Comparison of ENCODE assay signal across 16 cellular contexts in genomic region chr1:24903011-24903461, GRCh38. TPM values are rescaled to one million over a fixed set of nuclear protein-coding genes. Genes with fewer than 3 reads are reported as not detected.
DNase-seq lines count a peak whose midpoint lies in the region; ATAC-seq and TF ChIP-seq lines count a peak whose summit lies in the region.
"Had no signal": no experiment of that assay in that cellular context is flagged by ENCODE, and none has a peak within 500 bp of the region (broad histone marks: within the 10 kb centered on the region; RNA-seq: fewer than 3 reads in every experiment).

No MANE protein-coding gene starts in this region.

- no TSS peak for BruUV-seq in IMR-90 (replicated peaks; lab: Mats Ljungman, UMichigan)

- no peaks in the 10 kb centered on the region for H3K9me1 ChIP-seq in IMR-90 (ENCODE audit: insufficient read depth, low read length)

- H4K8ac ChIP-seq in IMR-90 (ENCODE audit: low read depth in 2 of 2, low read length in 2 of 2), result no peak overlapping the region

- peaks cover under 1% of the 10 kb centered on the region; the same call in 1 of the 2 replicates for H3K9me3 ChIP-seq in IMR-90 (ENCODE audit: control insufficient read depth, insufficient read depth, low read length)

- no peak for TF ChIP-seq POLR2A in IMR-90 (IDR thresholded peaks at IDR 0.05; ENCODE audit: low read depth, low read length)

- H3K4me2 ChIP-seq in IMR-90 (ENCODE audit: low read depth, low read length), result no peak overlapping the region
- H3K4me2 ChIP-seq: PC-9 had no signal

- no peak overlapping the region for H3K18ac ChIP-seq in IMR-90 (ENCODE audit: low read depth, low read length)

- no peak overlapping the region for H3K4me3 ChIP-seq in IMR-90 (ENCODE audit: insufficient read depth, low read depth, low read length)
- H3K4me3 ChIP-seq: PC-9 had no signal

- no peak for TF ChIP-seq CTCF in IMR-90 (conservative IDR thresholded peaks at IDR 0.05; ENCODE audit: low read depth, low read length)

- H4K20me1 ChIP-seq in IMR-90 (ENCODE audit: insufficient read depth, low read length), result peaks cover 3% of the 10 kb centered on the region; the same call in 1 of the 2 replicates

- CTCF ChIA-PET in IMR-90 (lab: Yijun Ruan, JAX), result no interaction called here

- 73% methylated on average over 9 of the region's 10 CpGs; no CpG with 5 or more reads in 1 of the 2 experiments for WGBS in IMR-90 (ENCODE audit: extremely low coverage in 2 of 2, insufficient read length in 1 of 2), 2 experiments

- H3K27ac Mint-ChIP-seq in activated T-cell treated with anti-CD3 and anti-CD28 coated beads, Interleukin-2, amount 50 U/mL, for 24 hours, result peak overlapping the region; percentile 86
- peak overlapping the region; percentile 91 to 100 for H3K27ac Mint-ChIP-seq in effector memory CD8-positive, alpha-beta T cell
- peak overlapping the region; percentile 45 for H3K27ac Mint-ChIP-seq in stimulated activated naive CD8-positive, alpha-beta T cell treated with anti-CD3 and anti-CD28 coated beads, Interleukin-15, Interleukin-2, amounts not matched to agents 100 ng/mL and 50 ng/mL, for 24 hours

- H3K36me3 ChIP-seq in IMR-90 (ENCODE audit: control insufficient read depth, insufficient read depth, low read length), result no peaks in the 10 kb centered on the region

- no peak overlapping the region for H2AK9ac ChIP-seq in IMR-90 (replicated peaks; ENCODE audit: low read depth, low read length, poor library complexity)

- no peak for ATAC-seq in activated T-cell treated with anti-CD3 and anti-CD28 coated beads, Interleukin-2, amount 50 U/mL, for 4 hours
- ATAC-seq in IMR-90 (ENCODE audit: low read depth), result no peak
- ATAC-seq in effector memory CD8-positive, alpha-beta T cell (replicated peaks), result no peak
- ATAC-seq in GM18519 (IDR thresholded peaks at IDR 0.05; ENCODE audit: low FRiP score, unreplicated experiment), result no peak
- ATAC-seq: left ventricle myocardium superior had no signal

- POLR2A ChIA-PET in IMR-90 (lab: Charles Lee; ENCODE audit: unreplicated experiment), result no interaction called here

- no peaks in the 10 kb centered on the region for H3K27me3 Mint-ChIP-seq in activated T-cell treated with anti-CD3 and anti-CD28 coated beads, Interleukin-2, amount 50 U/mL, for 24 hours
- H3K27me3 Mint-ChIP-seq in activated T-cell treated with anti-CD3 and anti-CD28 coated beads, Interleukin-2, amount 50 U/mL, for 4 hours (ENCODE audit: low read depth), result no peaks in the 10 kb centered on the region
- H3K27me3 Mint-ChIP-seq in effector memory CD8-positive, alpha-beta T cell, result no peaks in the 10 kb centered on the region
- no peaks in the 10 kb centered on the region for H3K27me3 Mint-ChIP-seq in stimulated activated naive CD8-positive, alpha-beta T cell treated with anti-CD3 and anti-CD28 coated beads, Interleukin-15, Interleukin-2, amounts not matched to agents 100 ng/mL and 50 ng/mL, for 24 hours

- H3K79me1 ChIP-seq in IMR-90 (ENCODE audit: low read depth in 1 of 2, low read length in 2 of 2), result no peaks in the 10 kb centered on the region

- no peak overlapping the region for H2BK20ac ChIP-seq in IMR-90 (ENCODE audit: low read depth, low read length)

- H4K91ac ChIP-seq in IMR-90 (ENCODE audit: insufficient read depth, low read depth, low read length), result no peak overlapping the region

- DNase-seq in activated T-cell treated with anti-CD3 and anti-CD28 coated beads, Interleukin-2, amount 50 U/mL, for 24 hours, result peak; percentile 36
- DNase-seq in activated T-cell treated with anti-CD3 and anti-CD28 coated beads, Interleukin-2, amount 50 U/mL, for 4 hours, result no peak
- DNase-seq in IMR-90 (no peak), NCI-H524 treated with DMSO at 0.1 percent for 48 hours (lab: John Stamatoyannopoulos, UW) (no peak), NCI-H748 treated with DMSO at 0.1 percent for 48 hours (lab: John Stamatoyannopoulos, UW) (no peak)
- peak in 1 of 3 experiments; percentile 1 for DNase-seq in effector memory CD8-positive, alpha-beta T cell
- DNase-seq: anterior cingulate cortex, EL, foreskin melanocyte, left ventricle myocardium superior, NCI-H1048, PC-9 had no signal

- H3K4ac ChIP-seq in IMR-90 (ENCODE audit: low read depth, low read length), result no peak overlapping the region

- no peak overlapping the region for H3K27ac ChIP-seq in IMR-90 (ENCODE audit: insufficient read depth, low read length)
- H3K27ac ChIP-seq: PC-9 had no signal

- H3K36me3 Mint-ChIP-seq in activated T-cell treated with anti-CD3 and anti-CD28 coated beads, Interleukin-2, amount 50 U/mL, for 24 hours (ENCODE audit: low read depth), result peaks cover 86% of the 10 kb centered on the region
- H3K36me3 Mint-ChIP-seq in activated T-cell treated with anti-CD3 and anti-CD28 coated beads, Interleukin-2, amount 50 U/mL, for 4 hours (ENCODE audit: insufficient read depth), result peaks cover 29% of the 10 kb centered on the region
- H3K36me3 Mint-ChIP-seq in effector memory CD8-positive, alpha-beta T cell (ENCODE audit: insufficient read depth), result peaks cover 100% of the 10 kb centered on the region
- peaks cover 59% of the 10 kb centered on the region for H3K36me3 Mint-ChIP-seq in stimulated activated naive CD8-positive, alpha-beta T cell treated with anti-CD3 and anti-CD28 coated beads, Interleukin-15, Interleukin-2, amounts not matched to agents 100 ng/mL and 50 ng/mL, for 24 hours (ENCODE audit: low read depth)

- H3K4me3 Mint-ChIP-seq in activated T-cell treated with anti-CD3 and anti-CD28 coated beads, Interleukin-2, amount 50 U/mL, for 24 hours, result no peak overlapping the region
- no peak overlapping the region for H3K4me3 Mint-ChIP-seq in activated T-cell treated with anti-CD3 and anti-CD28 coated beads, Interleukin-2, amount 50 U/mL, for 4 hours
- H3K4me3 Mint-ChIP-seq in effector memory CD8-positive, alpha-beta T cell, result peak overlapping the region; percentile 25 to 37
- no peak overlapping the region for H3K4me3 Mint-ChIP-seq in stimulated activated naive CD8-positive, alpha-beta T cell treated with anti-CD3 and anti-CD28 coated beads, Interleukin-15, Interleukin-2, amounts not matched to agents 100 ng/mL and 50 ng/mL, for 24 hours

- no peak overlapping the region for H2AK5ac ChIP-seq in IMR-90 (ENCODE audit: low read depth, low read length)

- no peak overlapping the region for H2BK15ac ChIP-seq in IMR-90 (ENCODE audit: low read depth, low read length)

- H3K23ac ChIP-seq in IMR-90 (ENCODE audit: low read depth, low read length), result no peak overlapping the region

- intact Hi-C loops in IMR-90 (cut with micrococcal nuclease), result no loop called here

- H3K27me3 ChIP-seq in IMR-90 (ENCODE audit: control insufficient read depth, insufficient read depth, low read length), result peaks cover 42% of the 10 kb centered on the region

- H4K5ac ChIP-seq in IMR-90 (ENCODE audit: low read depth, low read length), result no peak overlapping the region

- dilution Hi-C loops in IMR-90 (cut with HindIII; ENCODE audit: low sequenced_read_pairs, unreplicated experiment), result no loop called here

- H3K9me3 Mint-ChIP-seq in activated T-cell treated with anti-CD3 and anti-CD28 coated beads, Interleukin-2, amount 50 U/mL, for 24 hours, result no peaks in the 10 kb centered on the region
- no peaks in the 10 kb centered on the region for H3K9me3 Mint-ChIP-seq in activated T-cell treated with anti-CD3 and anti-CD28 coated beads, Interleukin-2, amount 50 U/mL, for 4 hours
- no peaks in the 10 kb centered on the region for H3K9me3 Mint-ChIP-seq in effector memory CD8-positive, alpha-beta T cell
- no peaks in the 10 kb centered on the region for H3K9me3 Mint-ChIP-seq in stimulated activated naive CD8-positive, alpha-beta T cell treated with anti-CD3 and anti-CD28 coated beads, Interleukin-15, Interleukin-2, amounts not matched to agents 100 ng/mL and 50 ng/mL, for 24 hours

- H2BK5ac ChIP-seq in IMR-90 (ENCODE audit: low read depth, low read length, poor library complexity, severe bottlenecking), result no peak overlapping the region

- no peak overlapping the region for H3K14ac ChIP-seq in IMR-90 (replicated peaks; ENCODE audit: low read depth, low read length)

- H3K4me1 Mint-ChIP-seq in activated T-cell treated with anti-CD3 and anti-CD28 coated beads, Interleukin-2, amount 50 U/mL, for 24 hours (ENCODE audit: low read depth), result peaks cover 40% of the 10 kb centered on the region
- H3K4me1 Mint-ChIP-seq in activated T-cell treated with anti-CD3 and anti-CD28 coated beads, Interleukin-2, amount 50 U/mL, for 4 hours (ENCODE audit: low read depth), result peaks cover 36% of the 10 kb centered on the region
- H3K4me1 Mint-ChIP-seq in effector memory CD8-positive, alpha-beta T cell (ENCODE audit: low read depth in 2 of 2), result peaks cover 53 to 69% of the 10 kb centered on the region in 2 donors
- H3K4me1 Mint-ChIP-seq in stimulated activated naive CD8-positive, alpha-beta T cell treated with anti-CD3 and anti-CD28 coated beads, Interleukin-15, Interleukin-2, amounts not matched to agents 100 ng/mL and 50 ng/mL, for 24 hours (ENCODE audit: low read depth), result peaks cover 66% of the 10 kb centered on the region

- H2BK120ac ChIP-seq in IMR-90 (ENCODE audit: low read depth, low read length), result no peak overlapping the region

- in situ Hi-C loops in IMR-90 (cut with MboI; ENCODE audit: low sequenced_read_pairs), result no loop called here

- no peak overlapping the region for H3K9ac ChIP-seq in IMR-90 (ENCODE audit: low read depth, low read length)

- no peaks in the 10 kb centered on the region for H3K4me1 ChIP-seq in IMR-90 (ENCODE audit: control insufficient read depth, insufficient read depth, low read length)

- H3K56ac ChIP-seq in IMR-90 (ENCODE audit: extremely low read depth, insufficient read depth, low read length), result no peak overlapping the region

- peak overlapping the region; percentile 43 for H2AFZ ChIP-seq in IMR-90 (replicated peaks; ENCODE audit: low read length, poor library complexity)
- H2AFZ ChIP-seq: PC-9 had no signal

- no peak for TF ChIP-seq RAD21 in IMR-90 (IDR thresholded peaks at IDR 0.05; ENCODE audit: low read length)

TF ChIP-seq in IMR-90, 13 proteins besides CTCF, POLR2A, EP300 and RAD21 (continues in another document):
- TF ChIP-seq CEBPB (IDR thresholded peaks at IDR 0.05; ENCODE audit: low read depth, low read length) (no peak), RFX5 (IDR thresholded peaks at IDR 0.05; ENCODE audit: low read depth, low read length) (no peak), SMC3 (IDR thresholded peaks at IDR 0.05; ENCODE audit: low read depth, low read length) (no peak), USF2 (IDR thresholded peaks at IDR 0.05; ENCODE audit: low read depth, low read length) (no peak)

RNA-seq across cellular contexts. Expression of gene RUNX3, which starts 27.0 kb away (rescaled TPM):
- total RNA-seq in activated T-cell treated with anti-CD3 and anti-CD28 coated beads, Interleukin-2, amount 50 U/mL, for 4 hours, result 100 to 1,000 TPM; 236 to 264 (median 258) TPM
- not detected in 2 replicates for total RNA-seq in IMR-90 (2012; rRNA removed)
- polyA plus RNA-seq in IMR-90 (2012; rRNA removed), result 0.07 TPM in 2 replicates
- polyA plus RNA-seq in IMR-90 (2012; cell fraction: cytosol; rRNA removed), result 0.01 and 0.04 TPM in 2 replicates
- 0.02 TPM in 1 of 2 replicates, not detected in the other for polyA plus RNA-seq in IMR-90 (2012; cell fraction: nucleus; rRNA removed; ENCODE audit: low replicate concordance)
- total RNA-seq: endothelial cell of umbilical vein, myocyte, PC-9 had no signal
- polyA plus RNA-seq: endothelial cell of umbilical vein had no signal

Comparison
In these comparisons a context has a peak if more than half of its experiments do, and no peak if none do; other contexts are left out.
1. H3K27ac Mint-ChIP-seq: peak in every context shown above with its lines; median percentile 96 in effector memory CD8-positive, alpha-beta T cell; 86 in activated T-cell treated with anti-CD3 and anti-CD28 coated beads, Interleukin-2, amount 50 U/mL, for 24 hours; 45 in stimulated activated naive CD8-positive, alpha-beta T cell treated with anti-CD3 and anti-CD28 coated beads, Interleukin-15, Interleukin-2, amounts not matched to agents 100 ng/mL and 50 ng/mL, for 24 hours.
2. H3K4me3 Mint-ChIP-seq: peak in effector memory CD8-positive, alpha-beta T cell (2 of 2); none in activated T-cell treated with anti-CD3 and anti-CD28 coated beads, Interleukin-2, amount 50 U/mL, for 24 hours (single experiment), activated T-cell treated with anti-CD3 and anti-CD28 coated beads, Interleukin-2, amount 50 U/mL, for 4 hours (single experiment) and stimulated activated naive CD8-positive, alpha-beta T cell treated with anti-CD3 and anti-CD28 coated beads, Interleukin-15, Interleukin-2, amounts not matched to agents 100 ng/mL and 50 ng/mL, for 24 hours (single experiment).
3. RNA of gene RUNX3, which starts 27.0 kb away (total RNA-seq): 236 to 264 TPM in activated T-cell treated with anti-CD3 and anti-CD28 coated beads, Interleukin-2, amount 50 U/mL, for 4 hours; not detected in IMR-90; every median in the first group is over 100 times any median in the second.